17 cellular contexts compared by ENCODE assay signal in the genomic region with DNA sequence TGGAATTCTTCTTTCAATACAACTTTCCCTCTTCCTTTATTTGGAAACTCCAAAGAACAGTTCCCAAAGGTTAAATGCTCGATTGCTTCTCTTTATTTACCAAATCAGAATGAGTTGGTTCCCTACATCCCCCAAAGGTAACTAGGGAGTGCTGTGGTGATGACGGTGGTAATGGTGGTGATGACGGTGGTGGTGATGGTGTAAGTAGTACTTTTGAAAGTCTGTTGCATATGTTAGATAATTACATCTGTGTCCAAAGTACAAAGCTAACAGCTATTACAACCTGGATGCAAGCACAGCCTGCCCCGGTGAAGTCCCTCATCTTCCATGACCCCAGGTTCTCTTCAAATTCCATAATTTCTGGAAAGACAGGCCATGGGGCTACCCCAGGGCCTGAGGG.
A peak's percentile ranks its signal among the peaks of the same experiment; 100 is the strongest.
DNase-seq lines count a peak whose midpoint lies in the region; ATAC-seq and TF ChIP-seq lines count a peak whose summit lies in the region.
"Had no signal": no experiment of that assay in that cellular context is flagged by ENCODE, and none has a peak within 500 bp of the region (broad histone marks: within the 10 kb centered on the region; RNA-seq: fewer than 3 reads in every experiment).

No MANE protein-coding gene starts in this region.

- H3K9me3 Mint-ChIP-seq in activated naive CD8-positive, alpha-beta T cell treated with anti-CD3 and anti-CD28 coated beads, Interleukin-2, amount 50 U/mL, for 24 hours = no peaks in the 10 kb centered on the region
- no peaks in the 10 kb centered on the region for H3K9me3 Mint-ChIP-seq in activated naive CD8-positive, alpha-beta T cell treated with anti-CD3 and anti-CD28 coated beads for 36 hours
- H3K9me3 Mint-ChIP-seq: CD4-positive, CD25-positive, alpha-beta regulatory T cell; H9 had no signal

- no peak overlapping the region for H3K4me3 Mint-ChIP-seq in activated naive CD8-positive, alpha-beta T cell treated with anti-CD3 and anti-CD28 coated beads, Interleukin-2, amount 50 U/mL, for 24 hours
- no peak overlapping the region for H3K4me3 Mint-ChIP-seq in activated naive CD8-positive, alpha-beta T cell treated with anti-CD3 and anti-CD28 coated beads for 36 hours
- H3K4me3 Mint-ChIP-seq: B cell; CD4-positive, CD25-positive, alpha-beta regulatory T cell; H9 had no signal

- intact Hi-C loops in posterior vena cava (cut with DNase I) = no loop called here
- intact Hi-C loops in upper lobe of right lung (cut with DNase I) = no loop called here

- H3K36me3 ChIP-seq in hepatocyte (replicated peaks; ENCODE audit: insufficient read depth, low read depth) (no peaks in the 10 kb centered on the region), upper lobe of right lung (no peaks in the 10 kb centered on the region)

- TF ChIP-seq CTCF in hepatocyte (IDR thresholded peaks at IDR 0.05; ENCODE audit: poor library complexity) (no peak), upper lobe of right lung (IDR thresholded peaks at IDR 0.05) (no peak)

- H3K4me2 ChIP-seq in hepatocyte = no peak overlapping the region

- no peaks in the 10 kb centered on the region for H3K9me2 ChIP-seq in hepatocyte (replicated peaks; ENCODE audit: insufficient read depth)

- no peaks in the 10 kb centered on the region for H3K36me3 Mint-ChIP-seq in activated naive CD8-positive, alpha-beta T cell treated with anti-CD3 and anti-CD28 coated beads, Interleukin-2, amount 50 U/mL, for 24 hours (ENCODE audit: low read depth)
- no peaks in the 10 kb centered on the region for H3K36me3 Mint-ChIP-seq in activated naive CD8-positive, alpha-beta T cell treated with anti-CD3 and anti-CD28 coated beads for 36 hours
- H3K36me3 Mint-ChIP-seq: CD4-positive, CD25-positive, alpha-beta regulatory T cell had no signal

- WGBS in hepatocyte (ENCODE audit: low lambda C conversion rate, missing lambda C conversion rate) = 70% methylated on average over 4 of the region's 4 CpGs

- no peaks in the 10 kb centered on the region for H3K4me1 Mint-ChIP-seq in activated naive CD8-positive, alpha-beta T cell treated with anti-CD3 and anti-CD28 coated beads, Interleukin-2, amount 50 U/mL, for 24 hours
- no peaks in the 10 kb centered on the region for H3K4me1 Mint-ChIP-seq in activated naive CD8-positive, alpha-beta T cell treated with anti-CD3 and anti-CD28 coated beads for 36 hours
- H3K4me1 Mint-ChIP-seq: B cell; CD4-positive, CD25-positive, alpha-beta regulatory T cell had no signal

- H3K4me3 ChIP-seq in hepatocyte (no peak overlapping the region), upper lobe of right lung (no peak overlapping the region)

- H2AFZ ChIP-seq in hepatocyte = no peak overlapping the region

- no peak for ATAC-seq in activated naive CD8-positive, alpha-beta T cell treated with anti-CD3 and anti-CD28 coated beads, Interleukin-2, amount 50 U/mL, for 24 hours
- ATAC-seq in upper lobe of right lung (no peak), HG03439 (IDR thresholded peaks at IDR 0.05; ENCODE audit: unreplicated experiment) (no peak)

- no peaks in the 10 kb centered on the region for H3K27me3 Mint-ChIP-seq in activated naive CD8-positive, alpha-beta T cell treated with anti-CD3 and anti-CD28 coated beads, Interleukin-2, amount 50 U/mL, for 24 hours
- peaks cover 3% of the 10 kb centered on the region for H3K27me3 Mint-ChIP-seq in activated naive CD8-positive, alpha-beta T cell treated with anti-CD3 and anti-CD28 coated beads for 36 hours
- H3K27me3 Mint-ChIP-seq: B cell; CD4-positive, CD25-positive, alpha-beta regulatory T cell had no signal

- H3K79me2 ChIP-seq in hepatocyte = peaks cover 83% of the 10 kb centered on the region

- H3K27ac ChIP-seq in hepatocyte (peak overlapping the region; percentile 73), upper lobe of right lung (peak overlapping the region; percentile 24)
- H3K27ac ChIP-seq: 22Rv1 had no signal

- H3K27ac Mint-ChIP-seq in activated naive CD8-positive, alpha-beta T cell treated with anti-CD3 and anti-CD28 coated beads, Interleukin-2, amount 50 U/mL, for 24 hours = peak overlapping the region; percentile 45
- no peak overlapping the region for H3K27ac Mint-ChIP-seq in activated naive CD8-positive, alpha-beta T cell treated with anti-CD3 and anti-CD28 coated beads for 36 hours
- H3K27ac Mint-ChIP-seq: CD4-positive, CD25-positive, alpha-beta regulatory T cell had no signal

- H3K4me1 ChIP-seq in hepatocyte (ENCODE audit: insufficient read depth) (peaks cover 31% of the 10 kb centered on the region), upper lobe of right lung (peaks cover 13% of the 10 kb centered on the region)

- H3K9me3 ChIP-seq in hepatocyte (ENCODE audit: low read depth) (no peaks in the 10 kb centered on the region), upper lobe of right lung (no peaks in the 10 kb centered on the region)

- H4K20me1 ChIP-seq in hepatocyte (ENCODE audit: insufficient read depth, poor library complexity, severe bottlenecking) = peaks cover 3% of the 10 kb centered on the region

- DNase-seq in activated naive CD8-positive, alpha-beta T cell treated with anti-CD3 and anti-CD28 coated beads, Interleukin-2, amount 50 U/mL, for 24 hours = no peak
- no peak for DNase-seq in activated naive CD8-positive, alpha-beta T cell treated with anti-CD3 and anti-CD28 coated beads for 36 hours
- no peak for DNase-seq in hepatocyte (ENCODE audit: low spot score)
- peak; percentile 30 for DNase-seq in posterior vena cava (ENCODE audit: low spot score)
- DNase-seq in upper lobe of right lung = no peak
- no peak for DNase-seq in NK-92 (lab: John Stamatoyannopoulos, UW; ENCODE audit: unreplicated experiment)
- no peak for DNase-seq in iPS-NIHi11 (ENCODE audit: low spot score)
- DNase-seq: CD4-positive, CD25-positive, alpha-beta regulatory T cell; H9; NCI-H1048; NCI-H146; NCI-H2081 treated with DMSO at 0.1 percent for 48 hours; NCI-H510A; SHP77 treated with DMSO at 0.1 percent for 48 hours had no signal

- H3K27me3 ChIP-seq in hepatocyte = no peaks in the 10 kb centered on the region
- no peaks in the 10 kb centered on the region for H3K27me3 ChIP-seq in upper lobe of right lung
